Comparison of ENCODE assay signal across 20 cellular contexts in the genomic region with DNA sequence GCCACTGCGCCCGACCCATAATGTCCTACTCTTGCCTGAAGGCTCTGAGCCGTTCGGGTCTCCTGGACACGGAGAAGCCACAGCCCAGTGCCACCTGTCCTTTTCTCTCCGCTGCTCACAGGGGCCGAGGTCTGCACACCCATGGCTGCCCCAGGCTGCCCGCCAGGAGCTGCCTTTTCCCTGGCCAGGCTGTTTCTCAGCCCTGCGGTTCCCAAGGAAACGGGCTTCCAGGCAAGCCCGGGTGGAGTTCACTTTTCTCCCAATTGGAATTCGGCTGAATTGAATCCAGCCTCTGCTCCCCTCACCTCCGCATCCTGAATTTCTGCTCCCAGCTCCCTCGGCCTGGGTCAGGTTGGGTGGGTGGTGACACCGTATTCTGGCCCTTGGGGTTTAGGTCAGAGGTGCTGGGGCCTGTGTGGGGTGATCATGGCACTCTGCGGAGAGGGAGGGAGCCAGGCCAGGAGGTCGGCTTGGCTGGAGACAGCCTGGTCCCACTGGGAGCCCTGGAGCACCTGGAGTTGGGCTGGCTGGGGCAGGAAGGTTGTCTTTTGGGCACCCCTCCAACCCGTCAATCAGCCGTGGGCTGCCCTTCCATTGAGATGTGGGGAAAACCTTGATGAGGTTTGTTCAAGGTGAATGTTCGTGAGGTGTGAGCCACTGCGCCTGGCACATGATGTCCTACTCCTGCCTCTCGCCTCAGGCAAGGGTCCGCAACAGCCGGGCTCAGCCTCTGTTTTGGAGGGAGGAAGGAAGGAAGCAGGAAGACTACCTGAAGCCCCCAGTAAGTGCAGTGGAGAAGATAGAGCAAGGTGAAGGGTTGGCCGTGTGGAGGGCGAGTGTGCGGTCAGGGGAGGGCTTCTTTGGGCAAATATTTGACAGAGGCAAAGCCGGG. TPM values are rescaled to one million over a fixed set of nuclear protein-coding genes. Genes with fewer than 3 reads are reported as not detected.
DNase-seq lines count a peak whose midpoint lies in the region; ATAC-seq and TF ChIP-seq lines count a peak whose summit lies in the region.
"Had no signal": no experiment of that assay in that cellular context is flagged by ENCODE, and none has a peak within 500 bp of the region (broad histone marks: within the 10 kb centered on the region; RNA-seq: fewer than 3 reads in every experiment).

No MANE protein-coding gene starts in this region.

- intact Hi-C loops in right cardiac atrium (cut with DNase I), result loop anchor here in 1 of 4 donors (5.0 kb wide), 1 partner anchor 123 kb away; no protein-coding TSS in a partner anchor
- intact Hi-C loops in left ventricle myocardium superior (cut with micrococcal nuclease), result no loop called here
- intact Hi-C loops in PC-3 (cut with micrococcal nuclease), result loop anchor here (5.0 kb wide), 3 partner anchors 53 to 123 kb away; partner anchors contain the start of gene AGPAT3
- intact Hi-C loops in gastrocnemius medialis (cut with DNase I; ENCODE audit: low total_unique reads), result loop anchor here (5.0 kb wide), 1 partner anchor 53 kb away; the partner anchor contains the start of gene AGPAT3

- no peak overlapping the region for H3K27ac ChIP-seq in right cardiac atrium (ENCODE audit: low read length)
- no peak overlapping the region for H3K27ac ChIP-seq in PC-3 (ENCODE audit: low read length)
- no peak overlapping the region for H3K27ac ChIP-seq in gastrocnemius medialis
- H3K27ac ChIP-seq: right lobe of liver, tibial nerve had no signal

- H3K4me3 Mint-ChIP-seq in natural killer cell treated with Interleukin-12 subunit alpha and Interleukin-12 subunit beta and Interleukin-15 and Interleukin-18, amount 100 ng/mL, for 72 hours, result no peak overlapping the region
- H3K4me3 Mint-ChIP-seq: activated B cell treated with CpG ODN at 0.5 μM for 24 hours; activated CD8-positive, alpha-beta memory T cell treated with anti-CD3 and anti-CD28 coated beads, Interleukin-2, amount 10 ng/mL, durations not matched to agents 7 days and 5 days; brain; nephron progenitor cell had no signal

- no peak overlapping the region for H3K27ac Mint-ChIP-seq in natural killer cell treated with Interleukin-12 subunit alpha and Interleukin-12 subunit beta and Interleukin-15 and Interleukin-18, amount 100 ng/mL, for 72 hours
- H3K27ac Mint-ChIP-seq: activated B cell treated with CpG ODN at 0.5 μM for 24 hours; activated CD8-positive, alpha-beta memory T cell treated with anti-CD3 and anti-CD28 coated beads, Interleukin-2, amount 10 ng/mL, durations not matched to agents 7 days and 5 days; nephron progenitor cell had no signal

- H3K9me2 ChIP-seq in PC-3 (replicated peaks; ENCODE audit: low read length), result no peaks in the 10 kb centered on the region

- H3K9me3 ChIP-seq in right cardiac atrium (ENCODE audit: control insufficient read depth, low read length), result no peaks in the 10 kb centered on the region
- no peaks in the 10 kb centered on the region for H3K9me3 ChIP-seq in PC-3 (ENCODE audit: low read length)
- H3K9me3 ChIP-seq in gastrocnemius medialis, result no peaks in the 10 kb centered on the region
- H3K9me3 ChIP-seq: HAP-1, right lobe of liver had no signal

- H3K36me3 ChIP-seq in PC-3 (ENCODE audit: low read depth, low read length) (no peaks in the 10 kb centered on the region), gastrocnemius medialis (no peaks in the 10 kb centered on the region)
- H3K36me3 ChIP-seq: HAP-1, right lobe of liver had no signal

- H3K4me3 ChIP-seq in right cardiac atrium (ENCODE audit: low read length) (no peak overlapping the region), PC-3 (ENCODE audit: low read length) (no peak overlapping the region), gastrocnemius medialis (no peak overlapping the region)
- H3K4me3 ChIP-seq: HAP-1, right lobe of liver, tibial nerve had no signal

- TF ChIP-seq CTCF in PC-3 (conservative IDR thresholded peaks at IDR 0.05; ENCODE audit: low read depth, low read length), result no peak
- no peak for TF ChIP-seq CTCF in gastrocnemius medialis (IDR thresholded peaks at IDR 0.05 in 4 of 5, conservative IDR thresholded peaks at IDR 0.05 in 1 of 5)

- BruUV-seq in PC-3 (replicated peaks; lab: Mats Ljungman, UMichigan), result no TSS peak

- H3K9me3 Mint-ChIP-seq in natural killer cell treated with Interleukin-12 subunit alpha and Interleukin-12 subunit beta and Interleukin-15 and Interleukin-18, amount 100 ng/mL, for 72 hours, result peaks cover 5% of the 10 kb centered on the region

- in situ Hi-C loops in gastrocnemius medialis (cut with MboI; ENCODE audit: low sequenced_read_pairs in 4 of 4), result loop anchor here in 1 of 4 donors (25.0 kb wide), 1 partner anchor 102 kb away; the partner anchor contains the start of gene PDXK

- no peak for TF ChIP-seq POLR2A in gastrocnemius medialis (IDR thresholded peaks at IDR 0.05)

- no peak overlapping the region for H3K9ac ChIP-seq in PC-3 (ENCODE audit: low read length)

- POLR2A ChIA-PET in PC-3 (lab: Charles Lee; ENCODE audit: unreplicated experiment), result no interaction called here

- no peaks in the 10 kb centered on the region for H3K36me3 Mint-ChIP-seq in natural killer cell treated with Interleukin-12 subunit alpha and Interleukin-12 subunit beta and Interleukin-15 and Interleukin-18, amount 100 ng/mL, for 72 hours

- H3K4me2 ChIP-seq in PC-3 (ENCODE audit: low read length), result peak overlapping the region; percentile 9; the same call in 1 of the 2 replicates

- H3K4me1 ChIP-seq in right cardiac atrium (ENCODE audit: control insufficient read depth, insufficient read depth, low read length), result no peaks in the 10 kb centered on the region
- H3K4me1 ChIP-seq in PC-3 (ENCODE audit: insufficient read depth, low read length), result peaks cover 19% of the 10 kb centered on the region
- peaks cover 21% of the 10 kb centered on the region in 2 donors for H3K4me1 ChIP-seq in gastrocnemius medialis

- no peaks in the 10 kb centered on the region for H3F3A ChIP-seq in PC-3 (ENCODE audit: low read length, unreplicated experiment)

- ATAC-seq in right cardiac atrium, result no peak
- ATAC-seq in left ventricle myocardium superior, result no peak
- no peak for ATAC-seq in PC-3
- no peak for ATAC-seq in gastrocnemius medialis
- no peak for ATAC-seq in natural killer cell treated with Interleukin-12 subunit alpha and Interleukin-12 subunit beta and Interleukin-15 and Interleukin-18, amount 100 ng/mL, for 72 hours
- ATAC-seq: activated CD8-positive, alpha-beta memory T cell treated with anti-CD3 and anti-CD28 coated beads, Interleukin-2, amount 10 ng/mL, durations not matched to agents 7 days and 5 days; right lobe of liver had no signal

- peaks cover 0 to 17% of the 10 kb centered on the region in 2 donors for H3K4me1 Mint-ChIP-seq in natural killer cell treated with Interleukin-12 subunit alpha and Interleukin-12 subunit beta and Interleukin-15 and Interleukin-18, amount 100 ng/mL, for 72 hours (ENCODE audit: low read depth in 2 of 2)

- 70% methylated on average over 28 of the region's 28 CpGs for WGBS in right cardiac atrium

- H3K27me3 ChIP-seq in right cardiac atrium (ENCODE audit: control insufficient read depth, insufficient read depth) (no peaks in the 10 kb centered on the region), PC-3 (ENCODE audit: low read length) (no peaks in the 10 kb centered on the region), gastrocnemius medialis (no peaks in the 10 kb centered on the region)
- H3K27me3 ChIP-seq: right lobe of liver, tibial nerve had no signal

- H2AFZ ChIP-seq in PC-3 (ENCODE audit: low read length), result no peak overlapping the region

- DNase-seq in right cardiac atrium (peak in 2 of 3 donors; percentile 30 to 31), left ventricle myocardium superior (no peak), PC-3 (no peak), islet precursor cell (peak; percentile 63), gastrocnemius medialis (no peak), NCI-H526 treated with DMSO at 0.1 percent for 48 hours (lab: John Stamatoyannopoulos, UW) (no peak), NCI-H226 (no peak)
- no peak for DNase-seq in natural killer cell treated with Interleukin-12 subunit alpha and Interleukin-12 subunit beta and Interleukin-15 and Interleukin-18, amount 100 ng/mL, for 72 hours (ENCODE audit: low spot score)
- DNase-seq: activated B cell treated with CpG ODN at 0.5 μM for 24 hours; activated CD8-positive, alpha-beta memory T cell treated with anti-CD3 and anti-CD28 coated beads, Interleukin-2, amount 10 ng/mL, durations not matched to agents 7 days and 5 days; activated naive CD4-positive, alpha-beta T cell; DMS79 treated with DMSO at 0.1 percent for 48 hours; KG1; NCI-H510A; nephron progenitor cell; SW 1271 had no signal

- no peaks in the 10 kb centered on the region for H4K20me1 ChIP-seq in PC-3 (ENCODE audit: low read length)

- H3K27me3 Mint-ChIP-seq in natural killer cell treated with Interleukin-12 subunit alpha and Interleukin-12 subunit beta and Interleukin-15 and Interleukin-18, amount 100 ng/mL, for 72 hours, result peaks cover 0 to 4% of the 10 kb centered on the region in 2 donors
- H3K27me3 Mint-ChIP-seq: activated CD8-positive, alpha-beta memory T cell treated with anti-CD3 and anti-CD28 coated beads, Interleukin-2, amount 10 ng/mL, durations not matched to agents 7 days and 5 days had no signal

- H3K79me2 ChIP-seq in PC-3 (ENCODE audit: low read length), result no peaks in the 10 kb centered on the region

- CTCF ChIA-PET in PC-3 (lab: Charles Lee), result no interaction called here

RNA-seq across cellular contexts. Expression of gene RRP1, which starts 25.1 kb away (rescaled TPM):
- total RNA-seq in right cardiac atrium (10 to 100 TPM in 3 of 4 donors, 1 to 10 TPM in 1; 9.6 to 12.9 (median 11.1) TPM), left ventricle myocardium superior (13.5 TPM), PC-3 (2014; rRNA removed) (76.4 and 96.6 TPM in 2 replicates), gastrocnemius medialis (10 to 100 TPM; 17.5 to 32.0 (median 25.1) TPM)
- 7.2 TPM for polyA plus RNA-seq in right cardiac atrium
- total RNA-seq in natural killer cell treated with Interleukin-12 subunit alpha and Interleukin-12 subunit beta and Interleukin-15 and Interleukin-18, amount 100 ng/mL, for 72 hours, result 10 to 100 TPM; 35.5 to 89.9 TPM

RNA-seq across cellular contexts. Expression of gene CSTB, which starts 38.4 kb away (rescaled TPM):
- total RNA-seq in right cardiac atrium (10 to 100 TPM; 28.6 to 36.2 (median 31.8) TPM), left ventricle myocardium superior (37.6 TPM), PC-3 (2014; rRNA removed) (99.2 and 151 TPM in 2 replicates), gastrocnemius medialis (1 to 10 TPM; 1.3 to 5.9 (median 5.2) TPM)
- 57.5 TPM for polyA plus RNA-seq in right cardiac atrium
- 10 to 100 TPM; 15.3 to 15.4 TPM for total RNA-seq in natural killer cell treated with Interleukin-12 subunit alpha and Interleukin-12 subunit beta and Interleukin-15 and Interleukin-18, amount 100 ng/mL, for 72 hours

RNA-seq across cellular contexts. Expression of gene AGPAT3, which starts 50.6 kb away (rescaled TPM):
- total RNA-seq in right cardiac atrium, result 10 to 100 TPM; 50.6 to 71.1 (median 62.5) TPM
- polyA plus RNA-seq in right cardiac atrium, result 32.0 TPM
- 97.6 TPM for total RNA-seq in left ventricle myocardium superior
- 76.1 and 91.9 TPM in 2 replicates for total RNA-seq in PC-3 (2014; rRNA removed)
- total RNA-seq in gastrocnemius medialis, result 100 to 1,000 TPM in 1 of 4 donors, 10 to 100 TPM in 3; 44.2 to 102 (median 59.3) TPM
- 100 to 1,000 TPM in 1 of 2 donors, 10 to 100 TPM in 1; 66.8 to 115 TPM for total RNA-seq in natural killer cell treated with Interleukin-12 subunit alpha and Interleukin-12 subunit beta and Interleukin-15 and Interleukin-18, amount 100 ng/mL, for 72 hours

Comparison
In these comparisons a context has a peak if more than half of its experiments do, and no peak if none do; other contexts are left out.
1. DNase-seq: peak in right cardiac atrium (2 of 3) and islet precursor cell (single experiment); none in left ventricle myocardium superior (single experiment), PC-3 (single experiment), gastrocnemius medialis (0 of 2), NCI-H526 treated with DMSO at 0.1 percent for 48 hours (single experiment), natural killer cell treated with Interleukin-12 subunit alpha and Interleukin-12 subunit beta and Interleukin-15 and Interleukin-18, amount 100 ng/mL, for 72 hours (single experiment) and NCI-H226 (single experiment).